Comparison of ENCODE assay signal across 8 cellular contexts in the genomic region with DNA sequence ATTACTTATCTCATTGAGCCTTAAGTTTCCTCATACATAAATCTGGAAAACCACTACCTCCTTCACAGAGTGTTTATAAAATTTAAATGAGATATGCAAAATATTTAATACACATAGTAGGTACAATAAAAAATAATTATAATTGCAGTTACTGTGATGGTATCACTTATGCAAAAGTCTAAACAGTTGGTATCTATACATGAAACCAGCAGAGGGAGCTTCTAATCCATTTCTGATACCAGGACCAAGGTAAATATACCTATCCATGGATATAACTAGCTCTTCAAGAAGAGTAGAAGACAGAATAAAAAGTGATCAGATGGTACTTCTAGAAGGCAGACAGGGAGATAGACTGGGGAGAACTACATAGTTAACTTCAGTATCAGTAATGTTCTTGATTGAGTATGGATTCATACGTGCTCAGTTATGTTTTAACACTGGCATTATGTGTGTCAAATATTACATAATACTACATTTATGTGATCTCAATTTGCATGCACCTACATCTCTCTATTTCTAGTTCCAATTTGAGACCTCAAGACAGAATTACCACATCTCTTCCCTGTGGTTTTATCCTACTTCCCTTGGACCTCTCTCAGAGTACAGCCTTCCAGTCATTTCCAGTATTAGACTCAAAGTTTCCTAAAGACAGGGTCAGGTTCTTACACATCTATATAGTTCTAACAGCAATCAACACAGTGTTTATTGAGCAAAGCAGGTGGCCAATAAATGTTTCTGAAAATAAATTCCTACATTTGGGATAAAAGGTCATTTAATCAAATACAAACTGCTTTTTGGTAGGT. TPM values are rescaled to one million over a fixed set of nuclear protein-coding genes. Genes with fewer than 3 reads are reported as not detected.
DNase-seq lines count a peak whose midpoint lies in the region; ATAC-seq and TF ChIP-seq lines count a peak whose summit lies in the region.

No MANE protein-coding gene starts in this region.

- 0 out of 2 replicates have a peak overlapping the region, but pooled peaks have one; percentile 39 for H2AFZ ChIP-seq in Karpas-422 (ENCODE audit: low read length)

- DNase-seq in SIG-M5 treated with dmso at 0.1 percent for 504 hours (lab: John Stamatoyannopoulos, UW; ENCODE audit: unreplicated experiment) (peak; percentile 5), SIG-M5 (lab: John Stamatoyannopoulos, UW) (no peak), Karpas-422 (peak; percentile 79), coronary artery (ENCODE audit: low spot score) (no peak), AG08396 (ENCODE audit: low spot score) (no peak)

- H3K36me3 Mint-ChIP-seq in activated T-helper 17 cell treated with anti-CD3 and anti-CD28 coated beads, Interleukin-2, amount 50 U/mL, for 72 hours (ENCODE audit: low read depth), result peaks cover 47% of the 10 kb centered on the region

- H3K9me3 Mint-ChIP-seq in activated T-helper 17 cell treated with anti-CD3 and anti-CD28 coated beads, Interleukin-2, amount 50 U/mL, for 72 hours, result no peaks in the 10 kb centered on the region

- no peak overlapping the region for H3K4me2 ChIP-seq in Karpas-422 (ENCODE audit: low read depth, low read length, poor library complexity, severe bottlenecking)

- peak; percentile 67 for ATAC-seq in activated T-helper 17 cell treated with anti-CD3 and anti-CD28 coated beads, Interleukin-2, amount 50 U/mL, for 72 hours (replicated peaks)
- no peak for ATAC-seq in HG02938 (IDR thresholded peaks at IDR 0.05; ENCODE audit: unreplicated experiment)

- H3K36me3 ChIP-seq in Karpas-422 (ENCODE audit: insufficient read depth, low read length), result no peaks in the 10 kb centered on the region; the same call in 1 of the 2 replicates
- peaks cover 3 to 14% (median 10%) of the 10 kb centered on the region in 4 donors for H3K36me3 ChIP-seq in liver (ENCODE audit: control insufficient read depth in 4 of 4, insufficient read depth in 3 of 4, low read depth in 1 of 4, low read length in 3 of 4)

- H3K27ac Mint-ChIP-seq in activated T-helper 17 cell treated with anti-CD3 and anti-CD28 coated beads, Interleukin-2, amount 50 U/mL, for 72 hours, result no peak overlapping the region

- WGBS in liver, result 97% methylated on average over 1 of the region's 1 CpG

- H3K4me3 ChIP-seq in Karpas-422 (ENCODE audit: low read length), result no peak overlapping the region
- H3K4me3 ChIP-seq in liver (ENCODE audit: low read depth in 1 of 3, low read length in 3 of 3), result no peak overlapping the region
- no peak overlapping the region for H3K4me3 ChIP-seq in coronary artery

- H3K27me3 ChIP-seq in Karpas-422 (ENCODE audit: low read length), result no peaks in the 10 kb centered on the region
- no peaks in the 10 kb centered on the region for H3K27me3 ChIP-seq in liver (ENCODE audit: control insufficient read depth in 4 of 4, insufficient read depth in 4 of 4, low read length in 3 of 4)

- TF ChIP-seq CTCF in liver (IDR thresholded peaks at IDR 0.05; ENCODE audit: low read depth, low read length, missing input control), result peak; percentile 37
- no peak for TF ChIP-seq CTCF in coronary artery (IDR thresholded peaks at IDR 0.05)

- H3K4me3 Mint-ChIP-seq in activated T-helper 17 cell treated with anti-CD3 and anti-CD28 coated beads, Interleukin-2, amount 50 U/mL, for 72 hours, result no peak overlapping the region

- H3K27ac ChIP-seq in Karpas-422 (ENCODE audit: low read length) (no peak overlapping the region), liver (ENCODE audit: low read depth in 1 of 2, low read length in 2 of 2) (no peak overlapping the region), coronary artery (no peak overlapping the region)

- H3K9me3 ChIP-seq in Karpas-422 (ENCODE audit: low read length) (no peaks in the 10 kb centered on the region), liver (ENCODE audit: control insufficient read depth in 4 of 4, low read length in 3 of 4) (no peaks in the 10 kb centered on the region)

- no peaks in the 10 kb centered on the region for H3K9me2 ChIP-seq in Karpas-422 (replicated peaks; ENCODE audit: insufficient read depth, low read length)

- H3K4me1 ChIP-seq in Karpas-422 (ENCODE audit: low read length) (peaks cover 5% of the 10 kb centered on the region), liver (ENCODE audit: control insufficient read depth in 4 of 4, insufficient read depth in 4 of 4, low read length in 3 of 4) (peaks cover 0 to 3% (median 0%) of the 10 kb centered on the region in 4 donors)

- no peaks in the 10 kb centered on the region for H3K27me3 Mint-ChIP-seq in activated T-helper 17 cell treated with anti-CD3 and anti-CD28 coated beads, Interleukin-2, amount 50 U/mL, for 72 hours

- H3K79me2 ChIP-seq in Karpas-422 (ENCODE audit: low read length), result no peaks in the 10 kb centered on the region

- peaks cover 5% of the 10 kb centered on the region for H3K4me1 Mint-ChIP-seq in activated T-helper 17 cell treated with anti-CD3 and anti-CD28 coated beads, Interleukin-2, amount 50 U/mL, for 72 hours

- no peak overlapping the region for H3K9ac ChIP-seq in Karpas-422 (ENCODE audit: low read length)
- no peak overlapping the region for H3K9ac ChIP-seq in liver (ENCODE audit: low read depth in 1 of 2, low read length in 2 of 2)

- peak; percentile 71 to 77 for TF ChIP-seq RAD21 in liver (IDR thresholded peaks at IDR 0.05)

- H4K20me1 ChIP-seq in Karpas-422 (ENCODE audit: insufficient read depth, low read depth, low read length), result no peaks in the 10 kb centered on the region

TF ChIP-seq in liver, 16 proteins besides CTCF, POLR2A, EP300 and RAD21:
- TF ChIP-seq EGR1 (IDR thresholded peaks at IDR 0.05; ENCODE audit: low read depth in 2 of 2), result no peak
- TF ChIP-seq NR2F2 (IDR thresholded peaks at IDR 0.05), result no peak
- no peak for TF ChIP-seq TAF1 (conservative IDR thresholded peaks at IDR 0.05)
- no peak for TF ChIP-seq FOXA2 (IDR thresholded peaks at IDR 0.05)
- no peak for TF ChIP-seq JUND (IDR thresholded peaks at IDR 0.05)
- TF ChIP-seq HNF4G (IDR thresholded peaks at IDR 0.05), result no peak
- TF ChIP-seq SP1 (IDR thresholded peaks at IDR 0.05), result no peak
- TF ChIP-seq, protein P1, sequence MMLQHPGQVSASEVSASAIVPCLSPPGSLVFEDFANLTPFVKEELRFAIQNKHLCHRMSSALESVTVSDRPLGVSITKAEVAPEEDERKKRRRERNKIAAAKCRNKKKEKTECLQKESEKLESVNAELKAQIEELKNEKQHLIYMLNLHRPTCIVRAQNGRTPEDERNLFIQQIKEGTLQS (IDR thresholded peaks at IDR 0.05), result no peak
- TF ChIP-seq RXRA (IDR thresholded peaks at IDR 0.05), result no peak
- TF ChIP-seq, protein P2, sequence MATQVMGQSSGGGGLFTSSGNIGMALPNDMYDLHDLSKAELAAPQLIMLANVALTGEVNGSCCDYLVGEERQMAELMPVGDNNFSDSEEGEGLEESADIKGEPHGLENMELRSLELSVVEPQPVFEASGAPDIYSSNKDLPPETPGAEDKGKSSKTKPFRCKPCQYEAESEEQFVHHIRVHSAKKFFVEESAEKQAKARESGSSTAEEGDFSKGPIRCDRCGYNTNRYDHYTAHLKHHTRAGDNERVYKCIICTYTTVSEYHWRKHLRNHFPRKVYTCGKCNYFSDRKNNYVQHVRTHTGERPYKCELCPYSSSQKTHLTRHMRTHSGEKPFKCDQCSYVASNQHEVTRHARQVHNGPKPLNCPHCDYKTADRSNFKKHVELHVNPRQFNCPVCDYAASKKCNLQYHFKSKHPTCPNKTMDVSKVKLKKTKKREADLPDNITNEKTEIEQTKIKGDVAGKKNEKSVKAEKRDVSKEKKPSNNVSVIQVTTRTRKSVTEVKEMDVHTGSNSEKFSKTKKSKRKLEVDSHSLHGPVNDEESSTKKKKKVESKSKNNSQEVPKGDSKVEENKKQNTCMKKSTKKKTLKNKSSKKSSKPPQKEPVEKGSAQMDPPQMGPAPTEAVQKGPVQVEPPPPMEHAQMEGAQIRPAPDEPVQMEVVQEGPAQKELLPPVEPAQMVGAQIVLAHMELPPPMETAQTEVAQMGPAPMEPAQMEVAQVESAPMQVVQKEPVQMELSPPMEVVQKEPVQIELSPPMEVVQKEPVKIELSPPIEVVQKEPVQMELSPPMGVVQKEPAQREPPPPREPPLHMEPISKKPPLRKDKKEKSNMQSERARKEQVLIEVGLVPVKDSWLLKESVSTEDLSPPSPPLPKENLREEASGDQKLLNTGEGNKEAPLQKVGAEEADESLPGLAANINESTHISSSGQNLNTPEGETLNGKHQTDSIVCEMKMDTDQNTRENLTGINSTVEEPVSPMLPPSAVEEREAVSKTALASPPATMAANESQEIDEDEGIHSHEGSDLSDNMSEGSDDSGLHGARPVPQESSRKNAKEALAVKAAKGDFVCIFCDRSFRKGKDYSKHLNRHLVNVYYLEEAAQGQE (IDR thresholded peaks at IDR 0.05), result no peak
- no peak for TF ChIP-seq FOXA1 (IDR thresholded peaks at IDR 0.05)

RNA-seq across cellular contexts. Expression of a gene that starts 13.7 kb away (rescaled TPM):
- 54.2 and 105 TPM in 2 replicates for total RNA-seq in Karpas-422 (2014; rRNA removed; shearing (Covaris generic); ENCODE audit: low replicate concordance)
- total RNA-seq in activated T-helper 17 cell treated with anti-CD3 and anti-CD28 coated beads, Interleukin-2, amount 50 U/mL, for 72 hours, result 10 to 100 TPM; 24.8 to 36.5 TPM
- total RNA-seq in liver, result 10 to 100 TPM; 41.1 to 53.1 TPM
- 10 to 100 TPM; 29.7 to 34.6 TPM for polyA plus RNA-seq in liver

RNA-seq across cellular contexts. Expression of a gene that starts 48.1 kb away (rescaled TPM):
- total RNA-seq in Karpas-422 (2014; rRNA removed; shearing (Covaris generic); ENCODE audit: low replicate concordance), result 10.4 and 14.8 TPM in 2 replicates
- total RNA-seq in activated T-helper 17 cell treated with anti-CD3 and anti-CD28 coated beads, Interleukin-2, amount 50 U/mL, for 72 hours, result 10 to 100 TPM; 24.4 to 25.2 TPM
- total RNA-seq in liver, result 10 to 100 TPM in 1 of 2 donors, 1 to 10 TPM in 1; 7.7 to 15.5 TPM
- 1 to 10 TPM; 5.7 TPM for polyA plus RNA-seq in liver

RNA-seq across cellular contexts. Expression of a gene that starts 59.2 kb away (rescaled TPM):
- total RNA-seq in Karpas-422 (2014; rRNA removed; shearing (Covaris generic); ENCODE audit: low replicate concordance), result 1.2 TPM in 1 of 2 replicates, not detected in the other
- total RNA-seq in activated T-helper 17 cell treated with anti-CD3 and anti-CD28 coated beads, Interleukin-2, amount 50 U/mL, for 72 hours, result 1 to 10 TPM; 2.5 to 4.9 TPM
- under 1 TPM in 1 of 2 donors, not detected in 1; 0.08 TPM for total RNA-seq in liver
- under 1 TPM; 0.05 to 0.82 TPM for polyA plus RNA-seq in liver

Comparison
In these comparisons a context has a peak if more than half of its experiments do, and no peak if none do; other contexts are left out.
1. DNase-seq: peak in SIG-M5 treated with dmso at 0.1 percent for 504 hours (single experiment) and Karpas-422 (single experiment); none in SIG-M5 (single experiment), coronary artery (single experiment) and AG08396 (single experiment).